In genomic region chr12:112977641-112978040, GRCh38 we compare ENCODE assay signal across 7 cellular contexts. TPM values are rescaled to one million over a fixed set of nuclear protein-coding genes. Genes with fewer than 3 reads are reported as not detected.
A peak's percentile ranks its signal among the peaks of the same experiment; 100 is the strongest.
DNase-seq lines count a peak whose midpoint lies in the region; TF ChIP-seq lines count a peak whose summit lies in the region.

No MANE protein-coding gene starts in this region.

- H3K4me1 Mint-ChIP-seq in HFFc6 (ENCODE audit: low read depth) = peaks cover 6% of the 10 kb centered on the region
- peaks cover 52% of the 10 kb centered on the region for H3K4me1 Mint-ChIP-seq in activated T-helper 1 cell treated with anti-CD3 and anti-CD28 coated beads, Interleukin-12 subunit alpha, Interleukin-12 subunit beta, Interleukin-2, Interleukin-4 antibody, amounts not matched to agents 30 ng/mL and 10 ng/mL and 1 ng/mL, durations not matched to agents 14 hours and 24 hours and 36 hours (ENCODE audit: low read depth)

- DNase-seq in HFFc6 (no peak), islet precursor cell (peak; percentile 33), NCI-H446 treated with DMSO at 0.1 percent for 48 hours (lab: John Stamatoyannopoulos, UW) (no peak), Kasumi-1 (lab: John Stamatoyannopoulos, UW) (no peak), kidney glomerular epithelial cell (lab: John Stamatoyannopoulos, UW) (no peak)
- DNase-seq in activated T-helper 1 cell treated with anti-CD3 and anti-CD28 coated beads, Interleukin-12 subunit alpha, Interleukin-12 subunit beta, Interleukin-2, Interleukin-4 antibody, amounts not matched to agents 30 ng/mL and 10 ng/mL and 1 ng/mL, durations not matched to agents 14 hours and 24 hours and 36 hours (ENCODE audit: low spot score) = no peak

- no peaks in the 10 kb centered on the region for H3K27me3 ChIP-seq in subcutaneous abdominal adipose tissue (ENCODE audit: control insufficient read depth in 5 of 5, insufficient read depth in 4 of 5, low read length in 5 of 5)

- peaks cover 2% of the 10 kb centered on the region for H3K27me3 Mint-ChIP-seq in HFFc6 (ENCODE audit: insufficient read depth)
- H3K27me3 Mint-ChIP-seq in activated T-helper 1 cell treated with anti-CD3 and anti-CD28 coated beads, Interleukin-12 subunit alpha, Interleukin-12 subunit beta, Interleukin-2, Interleukin-4 antibody, amounts not matched to agents 30 ng/mL and 10 ng/mL and 1 ng/mL, durations not matched to agents 14 hours and 24 hours and 36 hours (ENCODE audit: insufficient read depth) = no peaks in the 10 kb centered on the region

- peak overlapping the region; percentile 68 for H3K27ac Mint-ChIP-seq in HFFc6
- H3K27ac Mint-ChIP-seq in activated T-helper 1 cell treated with anti-CD3 and anti-CD28 coated beads, Interleukin-12 subunit alpha, Interleukin-12 subunit beta, Interleukin-2, Interleukin-4 antibody, amounts not matched to agents 30 ng/mL and 10 ng/mL and 1 ng/mL, durations not matched to agents 14 hours and 24 hours and 36 hours = peak overlapping the region; percentile 99

- intact Hi-C loops in activated T-helper 1 cell treated with anti-CD3 and anti-CD28 coated beads, Interleukin-12 subunit alpha, Interleukin-12 subunit beta, Interleukin-2, Interleukin-4 antibody, amounts not matched to agents 30 ng/mL and 10 ng/mL and 1 ng/mL, durations not matched to agents 14 hours and 24 hours and 36 hours (cut with micrococcal nuclease) = loop anchor here (1.0 to 5.0 kb wide), 7 partner anchors 11 to 380 kb away; partner anchors contain the start of genes DDX54, OAS1, OAS3 and PLBD2

- H3K9me3 ChIP-seq in subcutaneous abdominal adipose tissue (ENCODE audit: control insufficient read depth in 5 of 5, low read length in 5 of 5) = peaks cover 0 to 3% (median 0%) of the 10 kb centered on the region in 5 donors

- TF ChIP-seq CTCF in HFFc6 (IDR thresholded peaks at IDR 0.05) = 0 out of 2 replicates have a peak, but pooled peaks have one; percentile 10

- peak overlapping the region in 4 of 5 donors; percentile 4 to 74 (median 72) for H3K9ac ChIP-seq in subcutaneous abdominal adipose tissue (ENCODE audit: low read length in 5 of 5)

- H3K36me3 ChIP-seq in subcutaneous abdominal adipose tissue (ENCODE audit: control insufficient read depth in 5 of 5, insufficient read depth in 5 of 5, low read length in 5 of 5) = no peaks in the 10 kb centered on the region

- H3K27ac ChIP-seq in subcutaneous abdominal adipose tissue (ENCODE audit: low read depth, low read length) = peak overlapping the region; percentile 80

- H3K9me3 Mint-ChIP-seq in HFFc6 = no peaks in the 10 kb centered on the region
- peaks cover 14% of the 10 kb centered on the region for H3K9me3 Mint-ChIP-seq in activated T-helper 1 cell treated with anti-CD3 and anti-CD28 coated beads, Interleukin-12 subunit alpha, Interleukin-12 subunit beta, Interleukin-2, Interleukin-4 antibody, amounts not matched to agents 30 ng/mL and 10 ng/mL and 1 ng/mL, durations not matched to agents 14 hours and 24 hours and 36 hours

- H3K4me3 Mint-ChIP-seq in HFFc6 = peak overlapping the region; percentile 83
- peak overlapping the region; percentile 94 for H3K4me3 Mint-ChIP-seq in activated T-helper 1 cell treated with anti-CD3 and anti-CD28 coated beads, Interleukin-12 subunit alpha, Interleukin-12 subunit beta, Interleukin-2, Interleukin-4 antibody, amounts not matched to agents 30 ng/mL and 10 ng/mL and 1 ng/mL, durations not matched to agents 14 hours and 24 hours and 36 hours

- H3K4me3 ChIP-seq in subcutaneous abdominal adipose tissue (ENCODE audit: low read depth in 1 of 5, low read length in 5 of 5) = peak overlapping the region; percentile 71 to 96 (median 77)

- H3K4me1 ChIP-seq in subcutaneous abdominal adipose tissue (ENCODE audit: control insufficient read depth in 5 of 5, insufficient read depth in 5 of 5, low read length in 5 of 5) = peaks cover 2 to 31% (median 27%) of the 10 kb centered on the region in 5 donors

- H3K36me3 Mint-ChIP-seq in HFFc6 (ENCODE audit: low read depth) = no peaks in the 10 kb centered on the region
- peaks cover 29% of the 10 kb centered on the region for H3K36me3 Mint-ChIP-seq in activated T-helper 1 cell treated with anti-CD3 and anti-CD28 coated beads, Interleukin-12 subunit alpha, Interleukin-12 subunit beta, Interleukin-2, Interleukin-4 antibody, amounts not matched to agents 30 ng/mL and 10 ng/mL and 1 ng/mL, durations not matched to agents 14 hours and 24 hours and 36 hours (ENCODE audit: low read depth)

RNA-seq across cellular contexts. Expression of gene OAS2, which starts 0.7 kb away (rescaled TPM):
- total RNA-seq in HFFc6 (2021; fragmentation: NEBNext Ultra II Directional; extraction: Animal tissue kit (Norgen Biotek cat#: 25700)) = under 1 TPM; 0.28 to 0.63 (median 0.47) TPM
- 113 and 119 TPM in 2 replicates for total RNA-seq in activated T-helper 1 cell treated with anti-CD3 and anti-CD28 coated beads, Interleukin-12 subunit alpha, Interleukin-12 subunit beta, Interleukin-2, Interleukin-4 antibody, amounts not matched to agents 30 ng/mL and 10 ng/mL and 1 ng/mL, durations not matched to agents 14 hours and 24 hours and 36 hours

RNA-seq across cellular contexts. Expression of gene OAS3, which starts 39.4 kb away (rescaled TPM):
- total RNA-seq in HFFc6 (2021; fragmentation: NEBNext Ultra II Directional; extraction: Animal tissue kit (Norgen Biotek cat#: 25700)) = 10 to 100 TPM in 1 of 6 experiments, 1 to 10 TPM in 5; 3.3 to 11.3 (median 9.0) TPM
- 50.1 and 54.2 TPM in 2 replicates for total RNA-seq in activated T-helper 1 cell treated with anti-CD3 and anti-CD28 coated beads, Interleukin-12 subunit alpha, Interleukin-12 subunit beta, Interleukin-2, Interleukin-4 antibody, amounts not matched to agents 30 ng/mL and 10 ng/mL and 1 ng/mL, durations not matched to agents 14 hours and 24 hours and 36 hours

Comparison
In these comparisons a context has a peak if more than half of its experiments do, and no peak if none do; other contexts are left out.
1. RNA of gene OAS2, which starts 0.7 kb away (total RNA-seq): 113 to 119 TPM in activated T-helper 1 cell treated with anti-CD3 and anti-CD28 coated beads, Interleukin-12 subunit alpha, Interleukin-12 subunit beta, Interleukin-2, Interleukin-4 antibody, amounts not matched to agents 30 ng/mL and 10 ng/mL and 1 ng/mL, durations not matched to agents 14 hours and 24 hours and 36 hours; 0.28 to 0.63 TPM in HFFc6; every median in the first group is over 10 times any median in the second.